ENCODE assay signal across 8 cellular contexts in the genomic region with DNA sequence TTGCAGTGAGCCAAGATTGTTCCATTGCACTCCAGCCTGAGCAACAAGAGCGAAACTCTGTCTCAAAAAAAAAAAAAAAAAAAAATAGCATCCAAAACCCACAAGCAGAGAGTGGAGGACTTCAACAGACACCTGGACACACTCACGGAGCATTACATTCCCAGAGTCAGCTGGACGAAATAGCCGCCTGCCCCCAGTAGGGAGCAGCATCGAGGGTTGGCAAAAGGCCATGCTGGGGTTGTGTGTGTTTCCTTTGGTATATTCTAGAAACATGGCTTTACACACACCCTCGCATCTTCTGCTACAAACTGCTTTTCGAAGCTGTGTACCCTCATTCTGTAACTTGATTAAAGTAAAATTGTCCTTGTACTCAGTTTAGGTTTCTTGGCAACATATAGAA. TPM values are rescaled to one million over a fixed set of nuclear protein-coding genes. Genes with fewer than 3 reads are reported as not detected.
DNase-seq lines count a peak whose midpoint lies in the region; ATAC-seq and TF ChIP-seq lines count a peak whose summit lies in the region.

No MANE protein-coding gene starts in this region.

- H3K4me3 Mint-ChIP-seq in WTC11: no peak overlapping the region

- no peaks in the 10 kb centered on the region for H3K36me3 Mint-ChIP-seq in WTC11

- ATAC-seq in WTC11: peak; percentile 70

- no peaks in the 10 kb centered on the region; the same call in 1 of the 2 replicates for H3K27me3 Mint-ChIP-seq in WTC11 (ENCODE audit: low read depth)

- no peak overlapping the region for H3K27ac Mint-ChIP-seq in WTC11

- H3K9me3 Mint-ChIP-seq in WTC11: no peaks in the 10 kb centered on the region

- no peak overlapping the region for H3K4me2 ChIP-seq in osteoblast (ENCODE audit: insufficient read depth, low read length)

- POLR2A ChIA-PET in AG04450 (lab: Yijun Ruan, JAX) (no interaction called here), HEK293T (lab: Yijun Ruan, JAX) (interaction anchor here (0.8 kb wide), 1 partner anchor 9 kb away, joined by 3 read pairs; no protein-coding TSS in a partner anchor), WTC11 (lab: Charles Lee) (interaction anchor here (0.6 to 1.0 kb wide), 2 partner anchors 18 to 38 kb away, joined by 3 read pairs; no protein-coding TSS in a partner anchor)

- H3K4me1 Mint-ChIP-seq in WTC11: peaks cover 41% of the 10 kb centered on the region

- no peaks in the 10 kb centered on the region for H3K27me3 ChIP-seq in AG04450 (ENCODE audit: control insufficient read depth, insufficient read depth, low read length)
- H3K27me3 ChIP-seq in osteoblast (ENCODE audit: insufficient read depth, low read length): no peaks in the 10 kb centered on the region

- no peaks in the 10 kb centered on the region for H4K20me1 ChIP-seq in osteoblast (ENCODE audit: insufficient read depth, low read length)

- H3K27ac ChIP-seq in AG04450 (ENCODE audit: low read depth, low read length) (no peak overlapping the region), osteoblast (ENCODE audit: low read depth, low read length) (no peak overlapping the region)

- CTCF ChIA-PET in AG04450 (lab: Charles Lee) (interaction anchor here (1.7 to 3.0 kb wide), 2 partner anchors 42 to 288 kb away, joined by 5 to 10 read pairs; no protein-coding TSS in a partner anchor), HEK293T (lab: Yijun Ruan, JAX) (interaction anchor here (0.5 to 1.6 kb wide), 6 partner anchors 8 to 287 kb away, joined by 3 to 7 read pairs (median 4); no protein-coding TSS in a partner anchor), WTC11 (lab: Charles Lee) (interaction anchor here (0.5 to 4.9 kb wide), 26 partner anchors 9 to 453 kb away, joined by 3 to 44 read pairs (median 5); partner anchors contain the start of gene TMEM121B)

- H3K4me3 ChIP-seq in AG04450 (ENCODE audit: low read depth, low read length): no peak overlapping the region
- H3K4me3 ChIP-seq in osteoblast (ENCODE audit: insufficient read depth, low read length): no peak overlapping the region

- no peaks in the 10 kb centered on the region for H3K79me2 ChIP-seq in osteoblast (ENCODE audit: insufficient read depth, low read length)

- H3K9me3 ChIP-seq in AG04450 (ENCODE audit: control insufficient read depth, insufficient read depth, low read length): no peaks in the 10 kb centered on the region
- no peaks in the 10 kb centered on the region for H3K9me3 ChIP-seq in osteoblast (ENCODE audit: low read depth, low read length)

- TF ChIP-seq CTCF in AG04450 (IDR thresholded peaks at IDR 0.05; ENCODE audit: low read depth, low read length) (peak; percentile 29; the same call in 1 of the 2 replicates), WTC11 (IDR thresholded peaks at IDR 0.05) (peak; percentile 31; the same call in 1 of the 2 replicates), osteoblast (IDR thresholded peaks at IDR 0.05; ENCODE audit: extremely low read depth, low read depth, low read length) (peak; percentile 17)

- no peak for DNase-seq in AG04450 (ENCODE audit: low read depth, low spot score)
- peak; percentile 66 for DNase-seq in HEK293T (ENCODE audit: extremely low spot score)
- DNase-seq in WTC11 (ENCODE audit: low spot score): peak; percentile 72
- DNase-seq in effector CD8-positive, alpha-beta T cell (lab: John Stamatoyannopoulos, UW): peak; percentile 11
- peak; percentile 37 for DNase-seq in osteoblast (ENCODE audit: insufficient read length, low spot score, missing footprints)
- no peak for DNase-seq in NCI-H345 treated with DMSO at 0.1 percent for 48 hours (lab: John Stamatoyannopoulos, UW; ENCODE audit: unreplicated experiment)
- DNase-seq in germinal center (ENCODE audit: low spot score): no peak
- DNase-seq in activated CD4-positive, CD25-positive, alpha-beta regulatory T cell treated with anti-CD3 and anti-CD28 coated beads, Interleukin-2, amount 50 U/mL, for 72 hours: no peak

- no peaks in the 10 kb centered on the region for H3K36me3 ChIP-seq in osteoblast (ENCODE audit: insufficient read depth, low read length)

- H2AFZ ChIP-seq in osteoblast (ENCODE audit: low read length): no peak overlapping the region

- no peaks in the 10 kb centered on the region for H3K4me1 ChIP-seq in osteoblast (ENCODE audit: insufficient read depth, low read length)

TF ChIP-seq in HEK293T, 16 proteins besides CTCF, POLR2A, EP300 and RAD21:
- TF ChIP-seq TARDBP (IDR thresholded peaks at IDR 0.05): no peak
- TF ChIP-seq FOXA1 (IDR thresholded peaks at IDR 0.05): no peak
- TF ChIP-seq PKNOX1 (IDR thresholded peaks at IDR 0.05): no peak
- no peak for TF ChIP-seq ZNF384 (IDR thresholded peaks at IDR 0.05)
- no peak for TF ChIP-seq CTBP1 (IDR thresholded peaks at IDR 0.05; ENCODE audit: borderline replicate concordance)
- no peak for TF ChIP-seq ARNT (IDR thresholded peaks at IDR 0.05)
- no peak for TF ChIP-seq ELF4 (IDR thresholded peaks at IDR 0.05)

TF ChIP-seq in WTC11, 78 proteins besides CTCF, POLR2A, EP300 and RAD21:
- TF ChIP-seq ESRRA (CRISPR knock-in tag; IDR thresholded peaks at IDR 0.05; ENCODE audit: borderline replicate concordance) (no peak), NR3C1 (CRISPR knock-in tag; conservative IDR thresholded peaks at IDR 0.05; ENCODE audit: low read depth) (no peak), EMX1 (CRISPR knock-in tag; IDR thresholded peaks at IDR 0.05) (no peak), IRF2 (CRISPR knock-in tag; IDR thresholded peaks at IDR 0.05; ENCODE audit: borderline replicate concordance, low read depth) (no peak), SOX15 (CRISPR knock-in tag; IDR thresholded peaks at IDR 0.05) (no peak), ZNF232 (CRISPR knock-in tag; IDR thresholded peaks at IDR 0.05) (no peak), ZNF512 (CRISPR knock-in tag; IDR thresholded peaks at IDR 0.05; ENCODE audit: borderline replicate concordance) (no peak), ATF3 (CRISPR knock-in tag; conservative IDR thresholded peaks at IDR 0.05) (no peak), NR2C2 (CRISPR knock-in tag; IDR thresholded peaks at IDR 0.05) (no peak)
TF ChIP-seq in WTC11: peak in this region for 0.

RNA-seq across cellular contexts. Expression of gene ADA2, which starts 5.3 kb away (rescaled TPM):
- polyA plus RNA-seq in AG04450 (2011; rRNA removed): 1.2 and 1.3 TPM in 2 replicates
- polyA minus RNA-seq in AG04450 (2011; rRNA and poly(A)+ RNA removed): 0.70 and 1.3 TPM in 2 replicates
- 20.0 to 22.3 TPM (median 21.6 TPM) in 3 replicates for total RNA-seq in WTC11 (2021)
- total RNA-seq in osteoblast: 0.29 and 2.2 TPM in 2 replicates

RNA-seq across cellular contexts. Expression of gene HDHD5, which starts 54.9 kb away (rescaled TPM):
- 14.4 and 17.0 TPM in 2 replicates for polyA plus RNA-seq in AG04450 (2011; rRNA removed)
- 11.1 and 14.9 TPM in 2 replicates for polyA minus RNA-seq in AG04450 (2011; rRNA and poly(A)+ RNA removed)
- 84.0 to 114 TPM (median 110 TPM) in 3 replicates for total RNA-seq in WTC11 (2021)
- 25.6 and 31.8 TPM in 2 replicates for total RNA-seq in osteoblast

Comparison
In these comparisons a context has a peak if more than half of its experiments do, and no peak if none do; other contexts are left out.
1. DNase-seq: peak in HEK293T (single experiment), WTC11 (single experiment), effector CD8-positive, alpha-beta T cell (single experiment) and osteoblast (single experiment); none in AG04450 (single experiment), NCI-H345 treated with DMSO at 0.1 percent for 48 hours (single experiment), germinal center (single experiment) and activated CD4-positive, CD25-positive, alpha-beta regulatory T cell treated with anti-CD3 and anti-CD28 coated beads, Interleukin-2, amount 50 U/mL, for 72 hours (single experiment).
2. Peak in every context shown above with its lines, with median percentiles within 50 percentile points of each other: CTCF ChIP-seq.